In genomic region chr13:46374710-46375109, GRCh38 we compare ENCODE assay signal across 15 cellular contexts. TPM values are rescaled to one million over a fixed set of nuclear protein-coding genes. Genes with fewer than 3 reads are reported as not detected.
DNase-seq lines count a peak whose midpoint lies in the region; ATAC-seq and TF ChIP-seq lines count a peak whose summit lies in the region.
"Had no signal": no experiment of that assay in that cellular context is flagged by ENCODE, and none has a peak within 500 bp of the region (broad histone marks: within the 10 kb centered on the region; RNA-seq: fewer than 3 reads in every experiment).

No MANE protein-coding gene starts in this region.

- H3K4me2 ChIP-seq in Loucy (ENCODE audit: low read depth, low read length, poor library complexity, severe bottlenecking) = peak overlapping the region; percentile 22
- peak overlapping the region; percentile 36 for H3K4me2 ChIP-seq in SU-DHL-6 (ENCODE audit: low read depth, low read length, poor library complexity, severe bottlenecking)
- H3K4me2 ChIP-seq: GM23338 had no signal

- CTCF ChIA-PET in GM10248 (lab: Yijun Ruan, JAX) = no interaction called here

- H3K9me2 ChIP-seq in Loucy (replicated peaks; ENCODE audit: low read depth, low read length) = no peaks in the 10 kb centered on the region
- H3K9me2 ChIP-seq in SU-DHL-6 (replicated peaks; ENCODE audit: insufficient read depth, low read length) = no peaks in the 10 kb centered on the region

- H3K79me2 ChIP-seq in Loucy (ENCODE audit: insufficient read depth, low read length) (peaks cover 26% of the 10 kb centered on the region), SU-DHL-6 (ENCODE audit: insufficient read depth, low read length) (peaks cover 77% of the 10 kb centered on the region)

- no peaks in the 10 kb centered on the region for H3K9me3 ChIP-seq in Loucy (ENCODE audit: insufficient read depth, low read depth, low read length)
- H3K9me3 ChIP-seq in SU-DHL-6 (ENCODE audit: insufficient read depth, low read length) = no peaks in the 10 kb centered on the region
- no peaks in the 10 kb centered on the region for H3K9me3 ChIP-seq in mucosa of descending colon
- H3K9me3 ChIP-seq in esophagus squamous epithelium = no peaks in the 10 kb centered on the region

- no peak overlapping the region for H2AFZ ChIP-seq in Loucy (ENCODE audit: low read length)
- no peak overlapping the region for H2AFZ ChIP-seq in SU-DHL-6 (ENCODE audit: low read depth, low read length, severe bottlenecking)
- H2AFZ ChIP-seq: GM23338 had no signal

- DNase-seq in CD1c-positive myeloid dendritic cell (ENCODE audit: extremely low spot score) (peak; percentile 70), mucosa of descending colon (peak in 1 of 3 donors; percentile 53), esophagus squamous epithelium (lab: John Stamatoyannopoulos, UW) (no peak), NK-92 (lab: John Stamatoyannopoulos, UW; ENCODE audit: unreplicated experiment) (no peak), GM10248 (ENCODE audit: extremely low spot score) (no peak), NCI-H1694 treated with DMSO at 0.1 percent for 48 hours (lab: John Stamatoyannopoulos, UW) (no peak)
- DNase-seq: activated CD4-positive, alpha-beta T cell treated with anti-CD3 and anti-CD28 coated beads, Interleukin-2, amount 10 ng/mL, durations not matched to agents 24 days and 14 days; DND-41; dorsolateral prefrontal cortex; midbrain; NCI-H2107; stimulated activated CD4-positive, alpha-beta T cell treated with anti-CD3 and anti-CD28 coated beads, Interleukin-15, amount 100 ng/mL, for 24 hours had no signal

- H3K4me3 ChIP-seq in Loucy (ENCODE audit: low read length, poor library complexity, severe bottlenecking) = no peak overlapping the region
- no peak overlapping the region for H3K4me3 ChIP-seq in SU-DHL-6 (ENCODE audit: insufficient read depth, low read length, poor library complexity, severe bottlenecking)
- H3K4me3 ChIP-seq in mucosa of descending colon = no peak overlapping the region
- no peak overlapping the region for H3K4me3 ChIP-seq in esophagus squamous epithelium
- H3K4me3 ChIP-seq: dorsolateral prefrontal cortex, GM23338 had no signal

- peaks cover 39% of the 10 kb centered on the region for H3K4me1 ChIP-seq in Loucy (ENCODE audit: insufficient read depth, low read length, poor library complexity, severe bottlenecking)
- H3K4me1 ChIP-seq in mucosa of descending colon (ENCODE audit: low read depth) = peaks cover 34% of the 10 kb centered on the region
- H3K4me1 ChIP-seq in esophagus squamous epithelium = peaks cover 0 to 7% (median 0%) of the 10 kb centered on the region in 3 donors

- no peaks in the 10 kb centered on the region for H4K20me1 ChIP-seq in Loucy (ENCODE audit: insufficient read depth, low read length, poor library complexity, severe bottlenecking)
- H4K20me1 ChIP-seq in SU-DHL-6 (ENCODE audit: low read depth, low read length) = no peaks in the 10 kb centered on the region

- no peak for TF ChIP-seq CTCF in Loucy (conservative IDR thresholded peaks at IDR 0.05; ENCODE audit: low read length)
- TF ChIP-seq CTCF in SU-DHL-6 (IDR thresholded peaks at IDR 0.05; ENCODE audit: insufficient read depth, low read length, poor library complexity, severe bottlenecking) = no peak
- no peak for TF ChIP-seq CTCF in mucosa of descending colon (IDR thresholded peaks at IDR 0.05)
- no peak for TF ChIP-seq CTCF in esophagus squamous epithelium (IDR thresholded peaks at IDR 0.05)
- TF ChIP-seq CTCF in GM10248 (IDR thresholded peaks at IDR 0.05; ENCODE audit: control extremely low read depth, extremely low read depth, low read depth, missing control alignments) = no peak

- TF ChIP-seq POLR2A in esophagus squamous epithelium (IDR thresholded peaks at IDR 0.05) = no peak

- POLR2A ChIA-PET in GM10248 (lab: Yijun Ruan, JAX) = no interaction called here

- H3K9ac ChIP-seq in Loucy (ENCODE audit: low read depth, low read length, poor library complexity, severe bottlenecking) = no peak overlapping the region
- H3K9ac ChIP-seq in SU-DHL-6 (ENCODE audit: low read length) = no peak overlapping the region

- H3K27me3 ChIP-seq in Loucy (ENCODE audit: insufficient read depth, low read length, poor library complexity, severe bottlenecking) = no peaks in the 10 kb centered on the region
- H3K27me3 ChIP-seq in SU-DHL-6 (ENCODE audit: low read length) = no peaks in the 10 kb centered on the region
- H3K27me3 ChIP-seq in esophagus squamous epithelium = no peaks in the 10 kb centered on the region
- H3K27me3 ChIP-seq: dorsolateral prefrontal cortex had no signal

- peak; percentile 75 for ATAC-seq in mucosa of descending colon
- ATAC-seq: GM23338 had no signal

- intact Hi-C loops in mucosa of descending colon (cut with DNase I, micrococcal nuclease) = no loop called here
- intact Hi-C loops in esophagus squamous epithelium (cut with DNase I) = no loop called here

- H3F3A ChIP-seq in Loucy (ENCODE audit: low read depth) (no peaks in the 10 kb centered on the region), SU-DHL-6 (ENCODE audit: insufficient read depth) (peaks cover 55% of the 10 kb centered on the region)

- H3K36me3 ChIP-seq in Loucy (ENCODE audit: insufficient read depth, low read length) (no peaks in the 10 kb centered on the region), SU-DHL-6 (ENCODE audit: low read length) (no peaks in the 10 kb centered on the region), mucosa of descending colon (ENCODE audit: low read depth) (no peaks in the 10 kb centered on the region), esophagus squamous epithelium (no peaks in the 10 kb centered on the region)

- H3K27ac ChIP-seq in SU-DHL-6 (ENCODE audit: low read depth, low read length) (peak overlapping the region; percentile 77), esophagus squamous epithelium (no peak overlapping the region)
- H3K27ac ChIP-seq: dorsolateral prefrontal cortex had no signal

- 56 to 85% methylated on average over 2 of the region's 2 CpGs for WGBS in esophagus squamous epithelium, 2 donors

RNA-seq across cellular contexts. Expression of gene RUBCNL, which starts 12.3 kb away (rescaled TPM):
- total RNA-seq in mucosa of descending colon (10 to 100 TPM; 13.5 to 35.2 (median 32.6) TPM), esophagus squamous epithelium (under 1 TPM in 3 of 4 donors, not detected in 1; 0.48 to 0.85 (median 0.76) TPM)

Comparison
In these comparisons a context has a peak if more than half of its experiments do, and no peak if none do; other contexts are left out.
1. RNA of gene RUBCNL, which starts 12.3 kb away (total RNA-seq): 13.5 to 35.2 TPM in mucosa of descending colon; 0.48 to 0.85 TPM in esophagus squamous epithelium; every median in the first group is over 4 times any median in the second.